11 cellular contexts compared by ENCODE assay signal in the genomic region with DNA sequence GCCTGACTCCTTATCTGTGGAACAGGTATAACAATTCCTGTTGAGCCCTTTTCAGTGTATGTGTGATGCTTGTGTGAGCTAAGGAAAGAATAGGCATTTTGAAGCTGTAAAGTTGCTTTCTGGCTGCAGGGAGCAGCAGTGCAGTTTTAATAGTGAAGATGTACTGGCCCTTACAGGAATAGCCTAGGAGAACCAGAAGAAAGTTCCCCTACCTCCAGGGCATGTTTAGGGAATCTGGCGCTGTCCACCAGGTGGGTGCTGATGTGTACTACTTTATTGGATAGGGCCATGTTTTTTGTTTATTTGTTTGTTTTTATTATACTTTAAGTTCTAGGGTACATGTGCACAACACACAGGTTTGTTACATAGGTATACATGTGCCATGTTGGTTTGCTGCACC. TPM values are rescaled to one million over a fixed set of nuclear protein-coding genes. Genes with fewer than 3 reads are reported as not detected.
DNase-seq lines count a peak whose midpoint lies in the region; ATAC-seq and TF ChIP-seq lines count a peak whose summit lies in the region.
"Had no signal": no experiment of that assay in that cellular context is flagged by ENCODE, and none has a peak within 500 bp of the region (broad histone marks: within the 10 kb centered on the region; RNA-seq: fewer than 3 reads in every experiment).

No MANE protein-coding gene starts in this region.

- no peaks in the 10 kb centered on the region for H3K9me3 Mint-ChIP-seq in natural killer cell
- H3K9me3 Mint-ChIP-seq in CD8-positive, alpha-beta memory T cell: no peaks in the 10 kb centered on the region

- H3K27me3 ChIP-seq in CD8-positive, alpha-beta memory T cell (ENCODE audit: insufficient read depth, low read length, poor library complexity, severe bottlenecking): no peaks in the 10 kb centered on the region
- H3K27me3 ChIP-seq: hepatocyte had no signal

- no peak overlapping the region for H3K4me3 ChIP-seq in cardiac fibroblast (replicated peaks in 1 of 2; ENCODE audit: low read depth in 2 of 2, low read length in 2 of 2)
- H3K4me3 ChIP-seq in CD8-positive, alpha-beta memory T cell (ENCODE audit: low read length): no peak overlapping the region
- H3K4me3 ChIP-seq: hepatocyte had no signal

- intact Hi-C loops in natural killer cell (cut with micrococcal nuclease): no loop called here

- TF ChIP-seq CTCF in cardiac fibroblast (IDR thresholded peaks at IDR 0.05; ENCODE audit: low read depth, low read length): no peak
- no peak for TF ChIP-seq CTCF in natural killer cell (IDR thresholded peaks at IDR 0.05)

- H3K36me3 ChIP-seq in CD8-positive, alpha-beta memory T cell (ENCODE audit: insufficient read depth, low read length): no peaks in the 10 kb centered on the region

- no peak for ATAC-seq in natural killer cell

- H3K9me3 ChIP-seq in CD8-positive, alpha-beta memory T cell (ENCODE audit: low read length): no peaks in the 10 kb centered on the region

- POLR2A ChIA-PET in CD8-positive, alpha-beta memory T cell (lab: Charles Lee): no interaction called here

- CTCF ChIA-PET in CD8-positive, alpha-beta memory T cell (lab: Charles Lee): no interaction called here

- peak; percentile 63 for DNase-seq in ELF-1 (ENCODE audit: low read depth, low spot score)
- DNase-seq in HT1080 (ENCODE audit: low read depth): peak; percentile 28
- DNase-seq in cardiac fibroblast (ENCODE audit: low read depth in 2 of 2): peak; percentile 34 to 46
- no peak for DNase-seq in natural killer cell
- no peak for DNase-seq in CD8-positive, alpha-beta memory T cell
- DNase-seq in GOT3 (lab: John Stamatoyannopoulos, UW): no peak
- no peak for DNase-seq in NCI-H2227 (lab: John Stamatoyannopoulos, UW; ENCODE audit: unreplicated experiment)
- no peak for DNase-seq in NCI-H2107 treated with DMSO at 0.1 percent for 48 hours (lab: John Stamatoyannopoulos, UW; ENCODE audit: unreplicated experiment)
- DNase-seq: cerebellar nuclear complex, NCI-H2171 had no signal

- H3K27me3 Mint-ChIP-seq in natural killer cell (ENCODE audit: low read depth in 2 of 2): no peaks in the 10 kb centered on the region
- H3K27me3 Mint-ChIP-seq in CD8-positive, alpha-beta memory T cell: no peaks in the 10 kb centered on the region

- H3K36me3 Mint-ChIP-seq in natural killer cell: no peaks in the 10 kb centered on the region
- peaks cover 0 to 12% (median 2%) of the 10 kb centered on the region in 3 donors for H3K36me3 Mint-ChIP-seq in CD8-positive, alpha-beta memory T cell

- peak overlapping the region; percentile 87 to 88 for H3K27ac Mint-ChIP-seq in natural killer cell
- H3K27ac Mint-ChIP-seq in CD8-positive, alpha-beta memory T cell: peak overlapping the region in 3 of 8 donors; percentile 9 to 44 (median 11)

- peaks cover 78 to 95% of the 10 kb centered on the region in 2 donors for H3K4me1 Mint-ChIP-seq in natural killer cell
- peaks cover 80 to 93% (median 89%) of the 10 kb centered on the region in 3 donors for H3K4me1 Mint-ChIP-seq in CD8-positive, alpha-beta memory T cell

- no peak overlapping the region for H3K4me3 Mint-ChIP-seq in natural killer cell
- peak overlapping the region in 1 of 7 donors; percentile 44 for H3K4me3 Mint-ChIP-seq in CD8-positive, alpha-beta memory T cell

- peaks cover 40% of the 10 kb centered on the region for H3K4me1 ChIP-seq in CD8-positive, alpha-beta memory T cell (ENCODE audit: insufficient read depth, low read length)

- no peak overlapping the region for H3K27ac ChIP-seq in CD8-positive, alpha-beta memory T cell (ENCODE audit: low read depth, low read length)
- H3K27ac ChIP-seq: hepatocyte had no signal

RNA-seq across cellular contexts. Expression of a gene that starts 11.5 kb away (rescaled TPM):
- total RNA-seq in HT1080 (2014; rRNA removed; shearing (Covaris generic)): 12.9 and 18.5 TPM in 2 replicates
- 7.5 and 9.3 TPM in 2 replicates for polyA plus RNA-seq in HT1080 (2015; cell fraction: cytosol; rRNA removed)
- 14.7 and 16.0 TPM in 2 replicates for polyA plus RNA-seq in HT1080 (2015; cell fraction: nucleus; rRNA removed)
- total RNA-seq in natural killer cell: 100 to 1,000 TPM; 142 to 162 (median 145) TPM
- total RNA-seq in CD8-positive, alpha-beta memory T cell: 10 to 100 TPM; 25.2 to 29.4 TPM
- 29.2 TPM for polyA plus RNA-seq in CD8-positive, alpha-beta memory T cell

Comparison
In these comparisons a context has a peak if more than half of its experiments do, and no peak if none do; other contexts are left out.
1. DNase-seq: peak in ELF-1 (single experiment), HT1080 (single experiment) and cardiac fibroblast (2 of 2); none in natural killer cell (single experiment), CD8-positive, alpha-beta memory T cell (0 of 5), GOT3 (single experiment), NCI-H2227 (single experiment) and NCI-H2107 treated with DMSO at 0.1 percent for 48 hours (single experiment).